In genomic region chr1:56286506-56286905, GRCh38 we compare ENCODE assay signal across 20 cellular contexts.
A peak's percentile ranks its signal among the peaks of the same experiment; 100 is the strongest.
DNase-seq lines count a peak whose midpoint lies in the region; ATAC-seq and TF ChIP-seq lines count a peak whose summit lies in the region.
"Had no signal": no experiment of that assay in that cellular context is flagged by ENCODE, and none has a peak within 500 bp of the region (broad histone marks: within the 10 kb centered on the region; RNA-seq: fewer than 3 reads in every experiment).

No MANE protein-coding gene starts in this region.

- TF ChIP-seq CTCF in Calu3 (IDR thresholded peaks at IDR 0.05; ENCODE audit: unreplicated experiment) (no peak), epithelial cell of esophagus (IDR thresholded peaks at IDR 0.05; ENCODE audit: insufficient read depth, low read depth, low read length, missing control alignments) (no peak), type B pancreatic cell (conservative IDR thresholded peaks at IDR 0.05) (no peak)

- no TSS peak for BruUV-seq in Calu3 (replicated peaks; lab: Mats Ljungman, UMichigan)

- no peak overlapping the region for H3K4me3 Mint-ChIP-seq in Calu3 (ENCODE audit: low read depth, unreplicated experiment)
- no peak overlapping the region for H3K4me3 Mint-ChIP-seq in type B pancreatic cell
- H3K4me3 Mint-ChIP-seq: CD4-positive, alpha-beta T cell; HFFc6; IgD-negative memory B cell had no signal

- H3K27me3 Mint-ChIP-seq in Calu3 (ENCODE audit: unreplicated experiment) (no peaks in the 10 kb centered on the region), type B pancreatic cell (no peaks in the 10 kb centered on the region)
- H3K27me3 Mint-ChIP-seq: CD4-positive, alpha-beta T cell; IgD-negative memory B cell had no signal

- no peak overlapping the region for H3K4me3 ChIP-seq in epithelial cell of esophagus (ENCODE audit: low read length)
- H3K4me3 ChIP-seq: GM12878 had no signal

- no peak for ATAC-seq in HG03469 (IDR thresholded peaks at IDR 0.05; ENCODE audit: unreplicated experiment)
- no peak for ATAC-seq in GM19455 (IDR thresholded peaks at IDR 0.05; ENCODE audit: unreplicated experiment)
- ATAC-seq: GM12878, HCT116, HepG2 had no signal

- CTCF ChIA-PET in Calu3 (lab: Charles Lee): no interaction called here

- no peaks in the 10 kb centered on the region for H3K36me3 Mint-ChIP-seq in Calu3 (ENCODE audit: insufficient read depth, unreplicated experiment)
- no peaks in the 10 kb centered on the region for H3K36me3 Mint-ChIP-seq in type B pancreatic cell
- H3K36me3 Mint-ChIP-seq: IgD-negative memory B cell had no signal

- intact Hi-C loops in Calu3 (cut with micrococcal nuclease; ENCODE audit: unreplicated experiment): loop anchor here (2.0 to 10.0 kb wide), 3 partner anchors 94 to 292 kb away; partner anchors contain the start of gene PLPP3

- peak overlapping the region; percentile 35 for H3K27ac Mint-ChIP-seq in Calu3 (ENCODE audit: unreplicated experiment)
- peak overlapping the region; percentile 78 for H3K27ac Mint-ChIP-seq in type B pancreatic cell
- H3K27ac Mint-ChIP-seq: CD4-positive, alpha-beta T cell; HFFc6; IgD-negative memory B cell had no signal

- DNase-seq in Calu3 (peak; percentile 34), DMS53 treated with DMSO at 0.1 percent for 48 hours (lab: John Stamatoyannopoulos, UW; ENCODE audit: unreplicated experiment) (peak; percentile 47), epithelial cell of esophagus (ENCODE audit: low read depth) (peak; percentile 37), type B pancreatic cell (ENCODE audit: extremely low spot score, unreplicated experiment) (no peak), globus pallidus (ENCODE audit: low spot score) (no peak)
- DNase-seq: AML-193; Caco-2; CD4-positive, alpha-beta T cell; DMS153; EL; GOT3; H7; HFFc6; KBM-7 had no signal

- H3K9me3 Mint-ChIP-seq in Calu3 (ENCODE audit: low read depth, unreplicated experiment): peaks cover 3% of the 10 kb centered on the region
- peaks cover 6% of the 10 kb centered on the region for H3K9me3 Mint-ChIP-seq in type B pancreatic cell
- H3K9me3 Mint-ChIP-seq: IgD-negative memory B cell had no signal

- H3K4me1 Mint-ChIP-seq in Calu3 (ENCODE audit: low read depth, unreplicated experiment) (peaks cover 32% of the 10 kb centered on the region), type B pancreatic cell (ENCODE audit: unreplicated experiment) (peaks cover 20% of the 10 kb centered on the region)
- H3K4me1 Mint-ChIP-seq: IgD-negative memory B cell had no signal

Comparison
In these comparisons a context has a peak if more than half of its experiments do, and no peak if none do; other contexts are left out.
1. DNase-seq: peak in Calu3 (single experiment), DMS53 treated with DMSO at 0.1 percent for 48 hours (single experiment) and epithelial cell of esophagus (single experiment); none in type B pancreatic cell (single experiment) and globus pallidus (single experiment).